Comparison of ENCODE assay signal across 13 cellular contexts in the genomic region with DNA sequence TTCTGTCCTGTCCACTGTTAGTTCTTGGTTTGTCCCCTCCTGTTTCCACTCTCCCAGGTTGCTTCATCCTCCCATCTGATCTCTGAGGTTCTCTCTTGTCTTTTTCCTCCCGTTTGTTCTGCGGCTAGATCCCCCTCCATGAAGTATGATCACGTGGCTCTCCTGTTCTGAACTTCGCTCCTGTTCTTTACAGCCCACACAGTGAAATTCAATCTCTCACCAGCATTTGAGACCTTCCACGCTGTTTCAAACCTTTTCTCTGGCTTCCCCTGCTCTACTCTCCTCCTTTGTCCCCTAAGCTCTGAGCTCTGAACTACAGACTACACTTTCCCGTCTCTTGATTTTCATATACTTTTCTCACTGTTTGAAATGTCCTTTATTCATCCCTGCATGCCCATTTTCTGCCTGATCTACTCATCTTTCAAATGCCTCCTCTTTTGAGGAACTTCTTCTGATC.
A peak's percentile ranks its signal among the peaks of the same experiment; 100 is the strongest.
DNase-seq lines count a peak whose midpoint lies in the region; ATAC-seq and TF ChIP-seq lines count a peak whose summit lies in the region.
"Had no signal": no experiment of that assay in that cellular context is flagged by ENCODE, and none has a peak within 500 bp of the region (broad histone marks: within the 10 kb centered on the region; RNA-seq: fewer than 3 reads in every experiment).

No MANE protein-coding gene starts in this region.

- H3K27ac ChIP-seq in SJCRH30 (peak overlapping the region; percentile 51), hepatocyte (peak overlapping the region; percentile 84), psoas muscle (peak overlapping the region; percentile 69)
- H3K27ac ChIP-seq: skin epidermis had no signal

- no peaks in the 10 kb centered on the region for H4K20me1 ChIP-seq in hepatocyte (ENCODE audit: insufficient read depth, poor library complexity, severe bottlenecking)

- TF ChIP-seq CTCF in hepatocyte (IDR thresholded peaks at IDR 0.05; ENCODE audit: poor library complexity) (no peak), psoas muscle (IDR thresholded peaks at IDR 0.05) (no peak)

- H2AFZ ChIP-seq in hepatocyte: peak overlapping the region; percentile 46

- peak overlapping the region; percentile 27 for H3K4me3 ChIP-seq in SJCRH30
- H3K4me3 ChIP-seq in hepatocyte: no peak overlapping the region
- peak overlapping the region; percentile 42 for H3K4me3 ChIP-seq in psoas muscle
- H3K4me3 ChIP-seq: Peyer's patch, skin epidermis had no signal

- H3K4me2 ChIP-seq in hepatocyte: peak overlapping the region; percentile 63

- peak; percentile 36 to 62 (median 54) for ATAC-seq in psoas muscle
- no peak for ATAC-seq in stimulated activated naive CD8-positive, alpha-beta T cell treated with anti-CD3 and anti-CD28 coated beads, Interleukin-15, Interleukin-2, amounts not matched to agents 100 U/mL and 50 U/mL, for 24 hours
- ATAC-seq in stimulated activated naive CD8-positive, alpha-beta T cell treated with anti-CD3 and anti-CD28 coated beads, Interleukin-15, amount 100 ng/mL, for 72 hours: no peak

- H3K4me1 ChIP-seq in SJCRH30 (peaks cover 19% of the 10 kb centered on the region), hepatocyte (ENCODE audit: insufficient read depth) (peaks cover 31% of the 10 kb centered on the region), psoas muscle (peaks cover 49% of the 10 kb centered on the region)

- no peaks in the 10 kb centered on the region for H3K9me2 ChIP-seq in hepatocyte (replicated peaks; ENCODE audit: insufficient read depth)

- H3K9me3 ChIP-seq in SJCRH30 (replicated peaks) (no peaks in the 10 kb centered on the region), hepatocyte (ENCODE audit: low read depth) (no peaks in the 10 kb centered on the region), psoas muscle (no peaks in the 10 kb centered on the region)
- H3K9me3 ChIP-seq: Peyer's patch had no signal

- no peaks in the 10 kb centered on the region for H3K27me3 ChIP-seq in SJCRH30
- no peaks in the 10 kb centered on the region for H3K27me3 ChIP-seq in hepatocyte
- H3K27me3 ChIP-seq in psoas muscle (ENCODE audit: insufficient read depth in 3 of 3, low read length in 2 of 3): no peaks in the 10 kb centered on the region
- H3K27me3 ChIP-seq: Peyer's patch had no signal

- H3K4me3 Mint-ChIP-seq in stimulated activated naive CD8-positive, alpha-beta T cell treated with anti-CD3 and anti-CD28 coated beads, Interleukin-15, amount 100 ng/mL, for 72 hours: no peak overlapping the region

- CTCF ChIA-PET in HEK293T (lab: Yijun Ruan, JAX): no interaction called here

- no peaks in the 10 kb centered on the region for H3K79me2 ChIP-seq in hepatocyte

- H3K27ac Mint-ChIP-seq in stimulated activated naive CD8-positive, alpha-beta T cell treated with anti-CD3 and anti-CD28 coated beads, Interleukin-15, amount 100 ng/mL, for 72 hours: no peak overlapping the region

- intact Hi-C loops in psoas muscle (cut with DNase I): loop anchor here in 1 of 2 donors (5.0 kb wide), 1 partner anchor 80 kb away; no protein-coding TSS in a partner anchor

- 2% methylated on average over 6 of the region's 6 CpGs for WGBS in hepatocyte (ENCODE audit: low lambda C conversion rate, missing lambda C conversion rate)
- 10 to 19% (median 13%) methylated on average over 6 of the region's 6 CpGs for WGBS in psoas muscle, 3 donors

- DNase-seq in HEK293T (ENCODE audit: extremely low spot score): peak; percentile 61
- DNase-seq in SJCRH30: peak; percentile 62 to 87
- peak; percentile 66 for DNase-seq in hepatocyte (ENCODE audit: low spot score)
- DNase-seq in psoas muscle: no peak
- DNase-seq in stimulated activated CD4-positive, alpha-beta T cell treated with anti-CD3 and anti-CD28 coated beads, Interleukin-2, amount 100 ng/mL, for 24 hours: no peak
- no peak for DNase-seq in stimulated activated naive CD8-positive, alpha-beta T cell treated with anti-CD3 and anti-CD28 coated beads, Interleukin-15, Interleukin-2, amounts not matched to agents 100 U/mL and 50 U/mL, for 24 hours
- DNase-seq in NCI-H1092 treated with DMSO at 0.1 percent for 48 hours (lab: John Stamatoyannopoulos, UW): no peak
- DNase-seq in stimulated activated naive CD8-positive, alpha-beta T cell treated with anti-CD3 and anti-CD28 coated beads, Interleukin-15, amount 100 ng/mL, for 72 hours: no peak
- DNase-seq: activated CD4-positive, CD25-positive, alpha-beta regulatory T cell treated with anti-CD3 and anti-CD28 coated beads, Interleukin-2, amount 50 U/mL, for 72 hours; activated gamma-delta T cell treated with Interleukin-2 at 50 U/mL for 16 hours; DMS153 had no signal

- H3K27me3 Mint-ChIP-seq in stimulated activated naive CD8-positive, alpha-beta T cell treated with anti-CD3 and anti-CD28 coated beads, Interleukin-15, amount 100 ng/mL, for 72 hours: peaks cover 16% of the 10 kb centered on the region

- no peaks in the 10 kb centered on the region for H3K9me3 Mint-ChIP-seq in stimulated activated naive CD8-positive, alpha-beta T cell treated with anti-CD3 and anti-CD28 coated beads, Interleukin-15, amount 100 ng/mL, for 72 hours

- H3K4me1 Mint-ChIP-seq in stimulated activated naive CD8-positive, alpha-beta T cell treated with anti-CD3 and anti-CD28 coated beads, Interleukin-15, amount 100 ng/mL, for 72 hours: no peaks in the 10 kb centered on the region

- H3K36me3 ChIP-seq in SJCRH30 (no peaks in the 10 kb centered on the region), hepatocyte (replicated peaks; ENCODE audit: insufficient read depth, low read depth) (no peaks in the 10 kb centered on the region), psoas muscle (ENCODE audit: insufficient read depth in 1 of 2, low read depth in 1 of 2) (peaks cover 0 to 9% of the 10 kb centered on the region in 2 donors)
- H3K36me3 ChIP-seq: Peyer's patch had no signal

- POLR2A ChIA-PET in HEK293T (lab: Yijun Ruan, JAX): no interaction called here

TF ChIP-seq in HEK293T, 16 proteins besides CTCF, POLR2A, EP300 and RAD21:
- TF ChIP-seq ZNF384 (IDR thresholded peaks at IDR 0.05) (no peak), FOXK2 (IDR thresholded peaks at IDR 0.05) (no peak), ELF4 (IDR thresholded peaks at IDR 0.05) (no peak), ARNT (IDR thresholded peaks at IDR 0.05) (no peak), FOXM1 (IDR thresholded peaks at IDR 0.05; ENCODE audit: borderline replicate concordance) (no peak), L3MBTL2 (conservative IDR thresholded peaks at IDR 0.05) (peak; percentile 62), TARDBP (IDR thresholded peaks at IDR 0.05) (no peak)
TF ChIP-seq in HEK293T: peak in this region for 1.

Comparison
In these comparisons a context has a peak if more than half of its experiments do, and no peak if none do; other contexts are left out.
1. DNase-seq: peak in HEK293T (single experiment), SJCRH30 (2 of 2) and hepatocyte (single experiment); none in psoas muscle (0 of 2), stimulated activated CD4-positive, alpha-beta T cell treated with anti-CD3 and anti-CD28 coated beads, Interleukin-2, amount 100 ng/mL, for 24 hours (0 of 2), stimulated activated naive CD8-positive, alpha-beta T cell treated with anti-CD3 and anti-CD28 coated beads, Interleukin-15, Interleukin-2, amounts not matched to agents 100 U/mL and 50 U/mL, for 24 hours (single experiment), NCI-H1092 treated with DMSO at 0.1 percent for 48 hours (single experiment) and stimulated activated naive CD8-positive, alpha-beta T cell treated with anti-CD3 and anti-CD28 coated beads, Interleukin-15, amount 100 ng/mL, for 72 hours (0 of 2).
2. ATAC-seq: peak in psoas muscle (4 of 4); none in stimulated activated naive CD8-positive, alpha-beta T cell treated with anti-CD3 and anti-CD28 coated beads, Interleukin-15, Interleukin-2, amounts not matched to agents 100 U/mL and 50 U/mL, for 24 hours (single experiment) and stimulated activated naive CD8-positive, alpha-beta T cell treated with anti-CD3 and anti-CD28 coated beads, Interleukin-15, amount 100 ng/mL, for 72 hours (single experiment).
3. Peak in every context shown above with its lines, with median percentiles within 50 percentile points of each other: H3K27ac ChIP-seq.